Comparison of ENCODE assay signal across 22 cellular contexts in genomic region chr12:26130728-26131127, GRCh38. TPM values are rescaled to one million over a fixed set of nuclear protein-coding genes. Genes with fewer than 3 reads are reported as not detected.
DNase-seq lines count a peak whose midpoint lies in the region; ATAC-seq, FAIRE-seq and TF ChIP-seq lines count a peak whose summit lies in the region.
"Had no signal": no experiment of that assay in that cellular context is flagged by ENCODE, and none has a peak within 500 bp of the region (broad histone marks: within the 10 kb centered on the region; RNA-seq: fewer than 3 reads in every experiment).

No MANE protein-coding gene starts in this region.

- CTCF ChIA-PET in GM12878 (lab: Yijun Ruan, JAX): interaction anchor here (0.6 to 1.1 kb wide), 4 partner anchors 9 to 295 kb away, joined by 3 read pairs; no protein-coding TSS in a partner anchor

- TF ChIP-seq CTCF in GM12878 (IDR thresholded peaks at IDR 0.05 in 2 of 3, conservative IDR thresholded peaks at IDR 0.05 in 1 of 3; ENCODE audit: control insufficient read depth in 2 of 3, extremely low read depth in 1 of 3, insufficient read depth in 1 of 3, low read depth in 3 of 3, low read length in 3 of 3): no peak

- intact Hi-C loops in GM12878 (cut with micrococcal nuclease; ENCODE audit: unreplicated experiment): no loop called here

- in situ Hi-C loops in GM12878 (cut with MboI): no loop called here

- H3K9me3 ChIP-seq in Karpas-422 (ENCODE audit: low read length): no peaks in the 10 kb centered on the region
- H3K9me3 ChIP-seq in GM12878 (replicated peaks; ENCODE audit: control insufficient read depth, insufficient read depth, low read length): no peaks in the 10 kb centered on the region; the same call in 2 of the 3 replicates
- H3K9me3 ChIP-seq: A549, adrenal gland, MG63, tibial artery had no signal

- no peak for TF ChIP-seq EP300 in GM12878 (IDR thresholded peaks at IDR 0.05; ENCODE audit: borderline replicate concordance in 1 of 2, control insufficient read depth in 1 of 2, low read depth in 2 of 2, low read length in 2 of 2)

- H3K4me3 Mint-ChIP-seq in activated naive CD8-positive, alpha-beta T cell treated with anti-CD3 and anti-CD28 coated beads, Interleukin-2, amount 10 ng/mL, durations not matched to agents 7 days and 5 days: no peak overlapping the region
- H3K4me3 Mint-ChIP-seq in activated naive CD8-positive, alpha-beta T cell treated with anti-CD3 and anti-CD28 coated beads for 36 hours: no peak overlapping the region
- H3K4me3 Mint-ChIP-seq: CD4-positive, alpha-beta T cell had no signal

- POLR2A ChIA-PET in activated naive CD8-positive, alpha-beta T cell treated with anti-CD3 and anti-CD28 coated beads, Interleukin-2, amount 10 ng/mL, durations not matched to agents 7 days and 5 days (lab: Charles Lee): no interaction called here
- POLR2A ChIA-PET in GM12878 (lab: Charles Lee): interaction anchor here (1.0 kb wide), 1 partner anchor 25 kb away, joined by 3 read pairs; no protein-coding TSS in a partner anchor

- no peak for FAIRE-seq in GM12878 (lab: Jason Lieb, UNC)
- FAIRE-seq: A549 had no signal

- H3K27me3 ChIP-seq in Karpas-422 (ENCODE audit: low read length) (peaks cover 3% of the 10 kb centered on the region; the same call in 1 of the 2 replicates), GM12878 (replicated peaks in 1 of 2; ENCODE audit: control insufficient read depth in 2 of 2, insufficient read depth in 2 of 2, low read length in 1 of 2) (peaks cover 2 to 19% of the 10 kb centered on the region in 2 experiments; a peak in 3 of 4 replicates)
- H3K27me3 ChIP-seq: adrenal gland, tibial artery had no signal

- H3K36me3 Mint-ChIP-seq in activated naive CD8-positive, alpha-beta T cell treated with anti-CD3 and anti-CD28 coated beads, Interleukin-2, amount 10 ng/mL, durations not matched to agents 7 days and 5 days: no peaks in the 10 kb centered on the region
- H3K36me3 Mint-ChIP-seq in activated naive CD8-positive, alpha-beta T cell treated with anti-CD3 and anti-CD28 coated beads for 36 hours: no peaks in the 10 kb centered on the region

- peaks cover 26% of the 10 kb centered on the region for H3K4me1 ChIP-seq in Karpas-422 (ENCODE audit: low read length)
- H3K4me1 ChIP-seq in GM12878 (ENCODE audit: control insufficient read depth, insufficient read depth, low read length): no peaks in the 10 kb centered on the region

- peak overlapping the region; percentile 34 for H3K4me2 ChIP-seq in Karpas-422 (ENCODE audit: low read depth, low read length, poor library complexity, severe bottlenecking)
- H3K4me2 ChIP-seq in GM12878 (ENCODE audit: control insufficient read depth, insufficient read depth): no peak overlapping the region
- H3K4me2 ChIP-seq: A549 had no signal

- SMC1A ChIA-PET in GM12878 (lab: Charles Lee; ENCODE audit: uncharacterized antibody, unreplicated experiment): interaction anchor here (0.6 to 2.0 kb wide), 10 partner anchors 9 to 299 kb away, joined by 3 to 7 read pairs (median 3); no protein-coding TSS in a partner anchor

- peaks cover 78% of the 10 kb centered on the region for H3K27me3 Mint-ChIP-seq in activated naive CD8-positive, alpha-beta T cell treated with anti-CD3 and anti-CD28 coated beads, Interleukin-2, amount 10 ng/mL, durations not matched to agents 7 days and 5 days
- H3K27me3 Mint-ChIP-seq in activated naive CD8-positive, alpha-beta T cell treated with anti-CD3 and anti-CD28 coated beads for 36 hours: peaks cover 62% of the 10 kb centered on the region

- DNase-seq in activated naive CD8-positive, alpha-beta T cell treated with anti-CD3 and anti-CD28 coated beads, Interleukin-2, amount 10 ng/mL, durations not matched to agents 7 days and 5 days: no peak
- no peak for DNase-seq in activated naive CD8-positive, alpha-beta T cell treated with anti-CD3 and anti-CD28 coated beads for 36 hours
- DNase-seq in Karpas-422: peak; percentile 84
- no peak for DNase-seq in GM12878 (ENCODE audit: low read depth, low spot score)
- DNase-seq in T-helper 1 cell: no peak
- no peak for DNase-seq in NCI-H1417 treated with DMSO at 0.1 percent for 48 hours (lab: John Stamatoyannopoulos, UW)
- DNase-seq: activated CD4-positive, CD25-positive, alpha-beta regulatory T cell treated with anti-CD3 and anti-CD28 coated beads, Interleukin-2, amount 50 U/mL, for 72 hours; activated effector memory CD4-positive, alpha-beta T cell treated with Interleukin-2 at 50 U/mL for 16 hours; adrenal gland; CD4-positive, alpha-beta T cell; DMS53; MG63; NCI-H187 treated with DMSO at 0.1 percent for 48 hours; NCI-H446; NK-92 treated with Interleukin-12 subunit alpha and Interleukin-12 subunit beta, amount 100 ng/mL, for 24 hours; SHP77; T-helper 2 cell; tibial artery had no signal

- H2AFZ ChIP-seq in Karpas-422 (ENCODE audit: low read length) (no peak overlapping the region), GM12878 (ENCODE audit: control insufficient read depth, low read depth, low read length) (no peak overlapping the region)

- H3K27ac Mint-ChIP-seq in activated naive CD8-positive, alpha-beta T cell treated with anti-CD3 and anti-CD28 coated beads, Interleukin-2, amount 10 ng/mL, durations not matched to agents 7 days and 5 days: no peak overlapping the region
- no peak overlapping the region for H3K27ac Mint-ChIP-seq in activated naive CD8-positive, alpha-beta T cell treated with anti-CD3 and anti-CD28 coated beads for 36 hours
- H3K27ac Mint-ChIP-seq: CD4-positive, alpha-beta T cell had no signal

- no peaks in the 10 kb centered on the region for H4K20me1 ChIP-seq in Karpas-422 (ENCODE audit: insufficient read depth, low read depth, low read length)
- H4K20me1 ChIP-seq in GM12878 (ENCODE audit: control insufficient read depth, insufficient read depth): no peaks in the 10 kb centered on the region

- H3K79me2 ChIP-seq in Karpas-422 (ENCODE audit: low read length) (no peaks in the 10 kb centered on the region), GM12878 (ENCODE audit: control insufficient read depth, insufficient read depth, low read length) (no peaks in the 10 kb centered on the region)

- no peaks in the 10 kb centered on the region for H3K36me3 ChIP-seq in Karpas-422 (ENCODE audit: insufficient read depth, low read length)
- H3K36me3 ChIP-seq in GM12878 (ENCODE audit: control insufficient read depth in 2 of 2, insufficient read depth in 2 of 2, low read length in 1 of 2): no peaks in the 10 kb centered on the region
- H3K36me3 ChIP-seq: adrenal gland, MG63, tibial artery had no signal

- no peak for TF ChIP-seq RAD21 in GM12878 (IDR thresholded peaks at IDR 0.05; ENCODE audit: insufficient read depth, low read depth, low read length)

- ATAC-seq in activated naive CD8-positive, alpha-beta T cell treated with anti-CD3 and anti-CD28 coated beads, Interleukin-2, amount 10 ng/mL, durations not matched to agents 7 days and 5 days (ENCODE audit: low read depth): peak; percentile 40
- ATAC-seq in GM12878: peak; percentile 54
- no peak for ATAC-seq in HG02981 (IDR thresholded peaks at IDR 0.05; ENCODE audit: unreplicated experiment)
- ATAC-seq in HG02970 (IDR thresholded peaks at IDR 0.05; ENCODE audit: low FRiP score, unreplicated experiment): no peak
- ATAC-seq: A549, esophagus mucosa had no signal

- peaks cover 3% of the 10 kb centered on the region for H3K4me1 Mint-ChIP-seq in activated naive CD8-positive, alpha-beta T cell treated with anti-CD3 and anti-CD28 coated beads, Interleukin-2, amount 10 ng/mL, durations not matched to agents 7 days and 5 days
- H3K4me1 Mint-ChIP-seq in activated naive CD8-positive, alpha-beta T cell treated with anti-CD3 and anti-CD28 coated beads for 36 hours: no peaks in the 10 kb centered on the region

- H3K9me2 ChIP-seq in Karpas-422 (replicated peaks; ENCODE audit: insufficient read depth, low read length): no peaks in the 10 kb centered on the region

- RAD21 ChIA-PET in GM12878 (lab: Charles Lee; ENCODE audit: unreplicated experiment): interaction anchor here (0.6 to 0.7 kb wide), 2 partner anchors 26 to 48 kb away, joined by 3 read pairs; no protein-coding TSS in a partner anchor

- TF ChIP-seq POLR2A in GM12878 (IDR thresholded peaks at IDR 0.05; ENCODE audit: low read depth, low read length): no peak

- H3K9me3 Mint-ChIP-seq in activated naive CD8-positive, alpha-beta T cell treated with anti-CD3 and anti-CD28 coated beads, Interleukin-2, amount 10 ng/mL, durations not matched to agents 7 days and 5 days: no peaks in the 10 kb centered on the region
- H3K9me3 Mint-ChIP-seq in activated naive CD8-positive, alpha-beta T cell treated with anti-CD3 and anti-CD28 coated beads for 36 hours: no peaks in the 10 kb centered on the region
- H3K9me3 Mint-ChIP-seq: CD4-positive, alpha-beta T cell had no signal

- no peak overlapping the region for H3K9ac ChIP-seq in Karpas-422 (ENCODE audit: low read length)
- no peak overlapping the region for H3K9ac ChIP-seq in GM12878 (ENCODE audit: control insufficient read depth, insufficient read depth, low read length)

- H3K27ac ChIP-seq in Karpas-422 (ENCODE audit: low read length): no peak overlapping the region
- no peak overlapping the region for H3K27ac ChIP-seq in GM12878 (ENCODE audit: control insufficient read depth, insufficient read depth)
- H3K27ac ChIP-seq: A549, adrenal gland, tibial artery had no signal

- H3K4me3 ChIP-seq in Karpas-422 (ENCODE audit: low read length) (no peak overlapping the region), GM12878 (no peak overlapping the region)
- H3K4me3 ChIP-seq: A549, adrenal gland, MG63, tibial artery had no signal

- 0% methylated on average over 3 of the region's 3 CpGs for WGBS in GM12878 (ENCODE audit: insufficient coverage, insufficient replicate concordance, low lambda C conversion rate, missing lambda C conversion rate)

- BruUV-seq in GM12878 (replicated peaks; lab: Mats Ljungman, UMichigan): no TSS peak

RNA-seq across cellular contexts. Expression of gene BHLHE41, which starts 5.9 kb away (rescaled TPM):
- under 1 TPM in 1 of 2 experiments, not detected in 1; 0.36 TPM for total RNA-seq in activated naive CD8-positive, alpha-beta T cell treated with anti-CD3 and anti-CD28 coated beads, Interleukin-2, amount 10 ng/mL, durations not matched to agents 7 days and 5 days
- total RNA-seq in activated naive CD8-positive, alpha-beta T cell treated with anti-CD3 and anti-CD28 coated beads for 36 hours: not detected
- total RNA-seq in Karpas-422 (2014; rRNA removed; shearing (Covaris generic); ENCODE audit: low replicate concordance): 1.6 and 2.2 TPM in 2 replicates
- total RNA-seq in GM12878 (2013; cell fraction: nucleolus; rRNA removed): 0.15 TPM in 2 replicates
- total RNA-seq in GM12878 (2014; rRNA removed) (not detected in 2 replicates), GM12878 (2014; rRNA removed; fragmentation: Illumina TruSeq; extraction: Trizol) (0.04 and 0.14 TPM in 2 replicates), GM12878 (2021) (0.13 and 0.45 TPM in 2 replicates)
- 0.17 TPM for polyA plus RNA-seq in GM12878 (2011; ENCODE audit: low read depth)
- polyA plus RNA-seq in GM12878 (2011; rRNA removed) (0.84 and 1.5 TPM in 2 replicates), GM12878 (2014; fragmentation: Illumina TruSeq; extraction: Trizol) (0.07 TPM in 1 of 2 replicates, not detected in the other), GM12878 (2014; fragmentation: Nextera tagmentation; extraction: Ambion mirVana) (under 1 TPM; 0.02 to 0.04 TPM), GM12878 (2014; rRNA removed) (0.08 and 0.23 TPM in 2 replicates), GM12878 (2016; fragmentation: Nextera tagmentation; extraction: Ambion mirVana) (not detected)
- polyA plus RNA-seq in GM12878 (2011; cell fraction: cytosol; rRNA removed): 0.48 and 1.2 TPM in 2 replicates
- 0.89 and 1.9 TPM in 2 replicates for polyA plus RNA-seq in GM12878 (2011; cell fraction: nucleus; rRNA removed)
- 0.74 and 1.8 TPM in 2 replicates for polyA plus RNA-seq in GM12878 (2012)
- polyA minus RNA-seq in GM12878 (2011; rRNA and poly(A)+ RNA removed): 0.41 and 1.2 TPM in 2 replicates
- 0.21 and 0.53 TPM in 2 replicates for polyA minus RNA-seq in GM12878 (2011; cell fraction: cytosol; rRNA and poly(A)+ RNA removed)
- polyA minus RNA-seq in GM12878 (2011; cell fraction: nucleus; rRNA and poly(A)+ RNA removed): 0.36 and 2.1 TPM in 2 replicates
- total RNA-seq: CD4-positive, alpha-beta T cell had no signal

Comparison
In these comparisons a context has a peak if more than half of its experiments do, and no peak if none do; other contexts are left out.
1. ATAC-seq: peak in activated naive CD8-positive, alpha-beta T cell treated with anti-CD3 and anti-CD28 coated beads, Interleukin-2, amount 10 ng/mL, durations not matched to agents 7 days and 5 days (single experiment) and GM12878 (single experiment); none in HG02981 (single experiment) and HG02970 (single experiment).